Comparison of ENCODE assay signal across 8 cellular contexts in the genomic region with DNA sequence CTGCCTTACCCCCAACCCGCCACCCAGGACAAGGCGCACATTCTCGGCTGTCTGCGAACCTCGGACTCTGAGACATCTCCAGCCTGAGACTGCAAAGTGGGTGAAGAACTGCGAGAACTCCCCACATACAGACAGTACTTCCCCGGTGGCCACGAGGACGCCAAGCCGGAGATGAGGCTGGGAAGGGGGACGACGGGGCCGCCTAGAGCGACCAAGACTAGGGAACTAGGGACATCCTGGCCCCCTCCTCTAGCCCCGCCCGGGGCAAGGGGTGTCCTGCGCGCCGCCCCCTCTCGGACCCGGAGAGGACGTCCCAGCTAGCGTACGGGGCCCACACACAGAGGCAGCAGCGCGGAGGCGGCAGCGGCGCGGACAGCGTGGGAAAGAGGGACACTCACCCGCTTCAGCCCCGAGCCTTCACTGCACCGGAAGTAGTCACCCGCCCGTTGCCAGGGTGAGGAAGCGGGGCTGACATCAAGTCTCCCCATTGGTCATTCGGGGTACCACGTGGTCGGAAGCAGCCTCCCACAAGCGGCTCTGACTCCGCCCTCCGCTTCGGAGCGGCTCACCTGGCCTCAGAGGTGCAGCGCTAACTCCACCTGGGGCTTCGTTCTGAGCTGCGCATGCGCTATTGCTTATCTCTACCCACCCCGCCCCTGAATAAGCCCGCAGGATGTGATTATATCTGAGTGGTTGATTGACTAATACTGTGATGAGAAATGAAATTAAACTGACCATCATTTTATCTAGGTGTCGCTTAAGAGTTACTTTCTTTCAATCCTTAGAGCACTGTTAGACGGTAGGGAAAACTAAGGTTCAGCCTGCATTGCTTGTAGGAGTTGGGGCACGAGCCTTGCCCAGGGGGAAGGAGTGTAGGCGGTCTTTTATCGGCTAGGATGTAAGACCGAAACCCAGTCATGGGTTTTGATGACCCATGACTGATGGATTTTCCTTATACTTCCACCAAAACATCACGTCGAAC. TPM values are rescaled to one million over a fixed set of nuclear protein-coding genes. Genes with fewer than 3 reads are reported as not detected.
DNase-seq lines count a peak whose midpoint lies in the region; ATAC-seq and TF ChIP-seq lines count a peak whose summit lies in the region.

A gene with protein sequence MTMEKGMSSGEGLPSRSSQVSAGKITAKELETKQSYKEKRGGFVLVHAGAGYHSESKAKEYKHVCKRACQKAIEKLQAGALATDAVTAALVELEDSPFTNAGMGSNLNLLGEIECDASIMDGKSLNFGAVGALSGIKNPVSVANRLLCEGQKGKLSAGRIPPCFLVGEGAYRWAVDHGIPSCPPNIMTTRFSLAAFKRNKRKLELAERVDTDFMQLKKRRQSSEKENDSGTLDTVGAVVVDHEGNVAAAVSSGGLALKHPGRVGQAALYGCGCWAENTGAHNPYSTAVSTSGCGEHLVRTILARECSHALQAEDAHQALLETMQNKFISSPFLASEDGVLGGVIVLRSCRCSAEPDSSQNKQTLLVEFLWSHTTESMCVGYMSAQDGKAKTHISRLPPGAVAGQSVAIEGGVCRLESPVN (minus strand): TSS at position 437 of the 982 bp plus-strand sequence. CDS start 8,854 bp downstream, outside the sequence.

- H3K9me3 Mint-ChIP-seq in IgD-negative memory B cell, result peaks cover 0 to 2% (median 0%) of the 10 kb centered on the region in 3 donors

- no peaks in the 10 kb centered on the region for H3K9me3 ChIP-seq in mucosa of stomach (ENCODE audit: control insufficient read depth, low read length)

- ATAC-seq in GM21529 (IDR thresholded peaks at IDR 0.05; ENCODE audit: unreplicated experiment), result peak; percentile 100

- peaks cover 3% of the 10 kb centered on the region for H3K27me3 Mint-ChIP-seq in IgD-negative memory B cell

- H3K36me3 ChIP-seq in mucosa of stomach (ENCODE audit: control insufficient read depth, insufficient read depth, low read length), result no peaks in the 10 kb centered on the region

- no peaks in the 10 kb centered on the region for H3K27me3 ChIP-seq in mucosa of stomach (ENCODE audit: control insufficient read depth, insufficient read depth, low read length)

- peak; percentile 81 for TF ChIP-seq POLR2A in erythroblast (IDR thresholded peaks at IDR 0.05; ENCODE audit: low read length)

- DNase-seq in DMS114 treated with DMSO at 0.1 percent for 48 hours (lab: John Stamatoyannopoulos, UW; ENCODE audit: unreplicated experiment), result peak; percentile 82
- peak; percentile 70 for DNase-seq in OCI-M2 (lab: John Stamatoyannopoulos, UW; ENCODE audit: unreplicated experiment)
- DNase-seq in activated T-cell treated with anti-CD3 and anti-CD28 coated beads, Interleukin-2, amount 50 U/mL, for 1 hour, result peak; percentile 98
- DNase-seq in erythroblast (lab: John Stamatoyannopoulos, UW), result peak; percentile 95 to 96
- peak; percentile 92 to 94 for DNase-seq in stimulated activated CD8-positive, alpha-beta memory T cell treated with anti-CD3 and anti-CD28 coated beads, Interleukin-7, amount 100 ng/mL, for 1 hour (ENCODE audit: low read depth in 2 of 2)

- peaks cover 9 to 13% (median 11%) of the 10 kb centered on the region in 3 donors for H3K4me1 Mint-ChIP-seq in IgD-negative memory B cell

- H3K4me3 Mint-ChIP-seq in IgD-negative memory B cell, result peak within 1 kb of the TSS; percentile 87 to 96 (median 94)

- peak within 1 kb of the TSS; percentile 99 for H3K4me3 ChIP-seq in mucosa of stomach (ENCODE audit: low read length)

- peak within 1 kb of the TSS; percentile 70 to 96 (median 79) for H3K27ac Mint-ChIP-seq in IgD-negative memory B cell

- peak within 1 kb of the TSS; percentile 93 for H3K9ac ChIP-seq in mucosa of stomach (ENCODE audit: low read length)

- H3K4me1 ChIP-seq in mucosa of stomach (ENCODE audit: control insufficient read depth, insufficient read depth, low read length), result peaks cover 5% of the 10 kb centered on the region

- H3K36me3 Mint-ChIP-seq in IgD-negative memory B cell, result peaks cover 3% of the 10 kb centered on the region

RNA-seq across cellular contexts. Expression of the gene that starts here (rescaled TPM):
- 11.4 TPM for polyA plus RNA-seq in IgD-negative memory B cell

Comparison
In these comparisons a context has a peak if more than half of its experiments do, and no peak if none do; other contexts are left out.
1. Peak in every context shown above with its lines: DNase-seq, ATAC-seq and H3K4me3 ChIP-seq.